ENCODE assay signal across 13 cellular contexts in the genomic region with DNA sequence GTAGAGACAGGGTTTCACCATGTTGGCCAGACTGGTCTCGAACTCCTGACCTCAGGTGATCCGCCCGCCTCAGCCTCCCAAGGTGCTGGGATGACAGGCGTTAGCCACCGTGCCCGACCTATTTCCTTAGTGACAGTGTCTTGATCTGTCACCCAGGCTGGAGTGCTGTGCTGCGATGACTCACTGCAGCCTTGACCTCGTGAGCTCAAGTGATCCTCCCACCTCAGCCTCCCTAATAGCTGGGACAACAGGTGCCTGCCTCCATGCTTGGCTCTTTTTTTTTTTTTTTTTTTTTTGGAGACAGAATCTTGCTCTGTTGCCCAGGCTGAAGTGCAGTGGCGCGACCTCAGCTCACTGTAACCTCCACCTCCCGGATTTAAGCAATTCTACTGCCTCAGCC. TPM values are rescaled to one million over a fixed set of nuclear protein-coding genes. Genes with fewer than 3 reads are reported as not detected.
DNase-seq lines count a peak whose midpoint lies in the region; ATAC-seq and TF ChIP-seq lines count a peak whose summit lies in the region.
"Not testable (repeated sequence)": the region's sequence is repeated elsewhere in the genome, so short reads cannot be mapped to it uniquely, and the experiment has no call there.
"Had no signal": no experiment of that assay in that cellular context is flagged by ENCODE, and none has a peak within 500 bp of the region (broad histone marks: within the 10 kb centered on the region; RNA-seq: fewer than 3 reads in every experiment).

No MANE protein-coding gene starts in this region.

- CTCF ChIA-PET in PC-9 (lab: Charles Lee) = interaction anchor here (0.5 to 2.7 kb wide), 3 partner anchors 10 to 335 kb away, joined by 3 to 25 read pairs (median 5); a partner anchor contains a TSS

- TF ChIP-seq POLR2A in gastroesophageal sphincter (IDR thresholded peaks at IDR 0.05) = not testable (repeated sequence)

- not testable (repeated sequence) for H3K4me3 Mint-ChIP-seq in activated T-cell treated with anti-CD3 and anti-CD28 coated beads, Interleukin-2, amount 50 U/mL, for 24 hours; chondrocyte (ENCODE audit: unreplicated experiment); osteocyte (ENCODE audit: unreplicated experiment)

- not testable (repeated sequence) for H3K9me2 ChIP-seq in PC-9 (ENCODE audit: insufficient read depth)

- not testable (repeated sequence) for H3K79me2 ChIP-seq in PC-9 (ENCODE audit: low read depth)

- not testable (repeated sequence) for BruUV-seq in PC-9 (replicated peaks; lab: Mats Ljungman, UMichigan)

- DNase-seq in A172 (ENCODE audit: low spot score) = peak; percentile 64
- peak; percentile 26 for DNase-seq in EL
- peak in 1 of 2 experiments; percentile 70 for DNase-seq in PC-9
- DNase-seq in activated T-cell treated with anti-CD3 and anti-CD28 coated beads, Interleukin-2, amount 50 U/mL, for 24 hours; chondrocyte (ENCODE audit: low spot score); osteocyte (ENCODE audit: extremely low spot score, unreplicated experiment); thoracic aorta (ENCODE audit: low spot score): not testable (repeated sequence)

- POLR2A ChIA-PET in PC-9 (lab: Charles Lee; ENCODE audit: unreplicated experiment) = interaction anchor here (0.6 kb wide), 1 partner anchor 1873 kb away, joined by 3 read pairs; no protein-coding TSS in a partner anchor

- peak overlapping the region; percentile 50 for H3K27ac Mint-ChIP-seq in activated T-cell treated with anti-CD3 and anti-CD28 coated beads, Interleukin-2, amount 50 U/mL, for 24 hours
- H3K27ac Mint-ChIP-seq in chondrocyte (ENCODE audit: unreplicated experiment) (peak overlapping the region; percentile 100), osteocyte (ENCODE audit: unreplicated experiment) (peak overlapping the region; percentile 97)

- H3K9me3 ChIP-seq in PC-9 (ENCODE audit: insufficient read depth, low read depth); gastroesophageal sphincter; thoracic aorta: not testable (repeated sequence)

- peaks cover 48% of the 10 kb centered on the region for H3F3A ChIP-seq in PC-9 (ENCODE audit: insufficient read depth, low read depth)

- peaks cover 76% of the 10 kb centered on the region for H3K36me3 Mint-ChIP-seq in activated T-cell treated with anti-CD3 and anti-CD28 coated beads, Interleukin-2, amount 50 U/mL, for 24 hours (ENCODE audit: low read depth)
- not testable (repeated sequence) for H3K36me3 Mint-ChIP-seq in chondrocyte (ENCODE audit: low read depth)
- H3K36me3 Mint-ChIP-seq in osteocyte (ENCODE audit: unreplicated experiment) = peaks cover 23% of the 10 kb centered on the region

- H3K4me3 ChIP-seq in PC-9, gastroesophageal sphincter, thoracic aorta: not testable (repeated sequence)

- peaks cover 29% of the 10 kb centered on the region for H3K4me1 Mint-ChIP-seq in activated T-cell treated with anti-CD3 and anti-CD28 coated beads, Interleukin-2, amount 50 U/mL, for 24 hours (ENCODE audit: low read depth)
- H3K4me1 Mint-ChIP-seq in chondrocyte (ENCODE audit: low read depth) (peaks cover 28% of the 10 kb centered on the region), osteocyte (ENCODE audit: unreplicated experiment) (peaks cover 33% of the 10 kb centered on the region)

- not testable (repeated sequence) for TF ChIP-seq CTCF in PC-9 (conservative IDR thresholded peaks at IDR 0.05); chondrocyte (IDR thresholded peaks at IDR 0.05); gastroesophageal sphincter (IDR thresholded peaks at IDR 0.05); osteocyte (IDR thresholded peaks at IDR 0.05); thoracic aorta (IDR thresholded peaks at IDR 0.05)

- ATAC-seq in gastroesophageal sphincter; thoracic aorta (ENCODE audit: insufficient number of reproducible peaks, low FRiP score, low read depth): not testable (repeated sequence)

- H3K4me2 ChIP-seq in PC-9 = peak overlapping the region; percentile 64

- not testable (repeated sequence) for H4K20me1 ChIP-seq in PC-9 (ENCODE audit: insufficient read depth)

- H3K27ac ChIP-seq in PC-9 = peak overlapping the region; percentile 92
- peak overlapping the region; percentile 94 to 97 (median 94) for H3K27ac ChIP-seq in gastroesophageal sphincter
- peak overlapping the region; percentile 91 to 99 for H3K27ac ChIP-seq in thoracic aorta

- H2AFZ ChIP-seq in PC-9 = not testable (repeated sequence)

- H3K27me3 ChIP-seq in PC-9 (ENCODE audit: insufficient read depth, low read depth); gastroesophageal sphincter; thoracic aorta (replicated peaks; ENCODE audit: insufficient read depth): not testable (repeated sequence)

- not testable (repeated sequence) for H3K9me3 Mint-ChIP-seq in activated T-cell treated with anti-CD3 and anti-CD28 coated beads, Interleukin-2, amount 50 U/mL, for 24 hours; chondrocyte (ENCODE audit: low read depth); osteocyte (ENCODE audit: unreplicated experiment)

- H3K27me3 Mint-ChIP-seq in activated T-cell treated with anti-CD3 and anti-CD28 coated beads, Interleukin-2, amount 50 U/mL, for 24 hours; chondrocyte (ENCODE audit: low read depth); osteocyte (ENCODE audit: unreplicated experiment): not testable (repeated sequence)

- peaks cover 28% of the 10 kb centered on the region for H3K4me1 ChIP-seq in PC-9 (replicated peaks; ENCODE audit: insufficient read depth)
- peaks cover 17 to 72% (median 55%) of the 10 kb centered on the region in 3 donors for H3K4me1 ChIP-seq in gastroesophageal sphincter
- peaks cover 37 to 54% of the 10 kb centered on the region in 2 donors for H3K4me1 ChIP-seq in thoracic aorta (ENCODE audit: control insufficient read depth in 1 of 2, low read depth in 2 of 2)

- intact Hi-C loops in PC-9 (cut with micrococcal nuclease; ENCODE audit: unreplicated experiment) = not testable (repeated sequence)

- H3K36me3 ChIP-seq in PC-9 (ENCODE audit: low read depth) = peaks cover 12% of the 10 kb centered on the region
- H3K36me3 ChIP-seq in gastroesophageal sphincter = peaks cover 0 to 51% of the 10 kb centered on the region in 2 donors
- H3K36me3 ChIP-seq in thoracic aorta = peaks cover 39% of the 10 kb centered on the region

- TF ChIP-seq EP300 in gastroesophageal sphincter (IDR thresholded peaks at IDR 0.05) = not testable (repeated sequence)

- 73% methylated on average over 2 of the region's 11 CpGs; no CpG with 5 or more reads in 1 of the 2 donors for WGBS in gastroesophageal sphincter (ENCODE audit: low coverage in 1 of 2), 2 donors

RNA-seq across cellular contexts. Expression of a gene that starts 4.1 kb away (rescaled TPM):
- 24.3 and 37.0 TPM in 2 replicates for total RNA-seq in A172 (2014; rRNA removed; shearing (Covaris generic))
- total RNA-seq in PC-9 (2021) (54.5 and 71.2 TPM in 2 replicates), chondrocyte (21.8 to 41.5 TPM (median 36.0 TPM) in 3 replicates), gastroesophageal sphincter (10 to 100 TPM; 18.3 to 33.3 (median 26.4) TPM), osteocyte (28.7 and 28.8 TPM in 2 replicates), thoracic aorta (under 1 TPM in 1 of 2 donors, not detected in 1; 0.54 TPM)
- total RNA-seq: B cell; naive thymus-derived CD8-positive, alpha-beta T cell had no signal

RNA-seq across cellular contexts. Expression of a gene that starts 9.9 kb away (rescaled TPM):
- 30.6 and 44.5 TPM in 2 replicates for total RNA-seq in A172 (2014; rRNA removed; shearing (Covaris generic))
- total RNA-seq in PC-9 (2021) (37.5 and 42.1 TPM in 2 replicates), chondrocyte (17.1 to 27.9 TPM (median 26.4 TPM) in 3 replicates), gastroesophageal sphincter (10 to 100 TPM; 29.5 to 37.7 (median 33.4) TPM), osteocyte (19.6 and 21.9 TPM in 2 replicates), thoracic aorta (10 to 100 TPM; 13.3 to 26.1 TPM)

RNA-seq across cellular contexts. Expression of a gene that starts 13.4 kb away (rescaled TPM):
- total RNA-seq in A172 (2014; rRNA removed; shearing (Covaris generic)) = 82.0 and 92.0 TPM in 2 replicates
- 72.8 and 74.6 TPM in 2 replicates for total RNA-seq in PC-9 (2021)
- 47.1 to 75.4 TPM (median 68.0 TPM) in 3 replicates for total RNA-seq in chondrocyte
- total RNA-seq in gastroesophageal sphincter = 100 to 1,000 TPM in 1 of 4 donors, 10 to 100 TPM in 3; 65.7 to 108 (median 86.4) TPM
- 69.4 and 73.4 TPM in 2 replicates for total RNA-seq in osteocyte
- total RNA-seq in thoracic aorta = 10 to 100 TPM; 51.2 to 77.6 TPM

RNA-seq across cellular contexts. Expression of a gene that starts 15.4 kb away (rescaled TPM):
- 0.34 TPM in 1 of 2 replicates, not detected in the other for total RNA-seq in A172 (2014; rRNA removed; shearing (Covaris generic))
- total RNA-seq in PC-9 (2021) (2.0 and 2.3 TPM in 2 replicates), chondrocyte (8.1 to 11.6 TPM (median 11.2 TPM) in 3 replicates), gastroesophageal sphincter (1 to 10 TPM; 2.8 to 8.5 (median 5.4) TPM), osteocyte (2.3 and 2.6 TPM in 2 replicates), thoracic aorta (not detected)
- total RNA-seq: H4, mesenteric fat pad, urinary bladder had no signal

RNA-seq across cellular contexts. Expression of a gene that starts 26.4 kb away (rescaled TPM):
- 7.1 and 12.7 TPM in 2 replicates for total RNA-seq in A172 (2014; rRNA removed; shearing (Covaris generic))
- total RNA-seq in PC-9 (2021) (52.4 and 54.0 TPM in 2 replicates), chondrocyte (24.4 to 27.5 TPM (median 25.7 TPM) in 3 replicates), gastroesophageal sphincter (10 to 100 TPM; 13.9 to 23.4 (median 17.9) TPM), osteocyte (34.4 and 42.1 TPM in 2 replicates), thoracic aorta (10 to 100 TPM; 15.2 to 16.9 TPM)

Comparison
In these comparisons a context has a peak if more than half of its experiments do, and no peak if none do; other contexts are left out.
1. H3K27ac Mint-ChIP-seq: peak in every context shown above with its lines; median percentile 100 in chondrocyte; 97 in osteocyte; 50 in activated T-cell treated with anti-CD3 and anti-CD28 coated beads, Interleukin-2, amount 50 U/mL, for 24 hours.
2. RNA of a gene that starts 4.1 kb away (total RNA-seq): 54.5 to 71.2 TPM in PC-9, 21.8 to 41.5 TPM in chondrocyte, 18.3 to 33.3 TPM in gastroesophageal sphincter, 28.7 to 28.8 TPM in osteocyte and 24.3 to 37.0 TPM in A172; 0.54 TPM in thoracic aorta; every median in the first group is over 10 times any median in the second.
3. Peak in every context shown above with its lines, with median percentiles within 50 percentile points of each other: H3K27ac ChIP-seq.